Comparison of ENCODE assay signal across 9 cellular contexts in the genomic region with DNA sequence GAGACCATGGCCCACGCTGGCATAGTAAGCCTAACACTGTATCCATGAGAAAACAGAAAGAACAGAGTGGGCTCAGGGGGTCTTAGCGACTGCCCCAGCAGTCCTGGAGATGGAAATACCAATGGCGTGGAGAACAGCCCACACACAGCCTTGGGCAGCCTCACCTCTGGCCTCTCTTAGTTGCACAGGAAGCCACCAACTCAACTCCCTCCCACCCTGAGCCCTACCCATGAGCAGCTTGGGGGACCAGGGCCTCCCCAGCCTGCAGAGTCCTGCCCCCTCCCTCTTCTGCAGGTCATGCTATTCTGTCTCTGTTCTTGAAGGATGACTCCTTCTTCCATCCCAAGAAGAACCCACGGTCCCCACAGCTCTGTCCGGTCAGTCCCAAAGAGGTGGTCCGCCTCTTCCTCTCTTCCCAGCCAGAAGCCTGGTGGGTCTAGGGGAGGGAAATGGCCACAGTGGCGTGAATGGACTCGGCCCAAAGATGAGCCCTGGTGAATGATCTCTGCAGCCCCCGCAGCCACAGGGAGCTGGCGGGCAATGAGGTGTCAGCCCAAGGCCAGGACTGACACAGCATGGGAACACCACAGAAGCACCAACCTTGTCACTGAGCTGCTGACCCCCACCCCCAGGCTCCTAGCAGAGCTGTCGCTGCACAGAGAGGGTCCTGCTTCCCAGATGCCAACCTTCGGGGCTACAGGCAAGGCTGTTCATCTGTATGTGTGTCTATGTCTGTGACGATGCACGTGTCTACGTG.
"Had no signal": no experiment of that assay in that cellular context is flagged by ENCODE, and none has a peak within 500 bp of the region (broad histone marks: within the 10 kb centered on the region; RNA-seq: fewer than 3 reads in every experiment).

No MANE protein-coding gene starts in this region.

- H3K4me3 Mint-ChIP-seq: activated naive CD4-positive, alpha-beta T cell treated with anti-CD3 and anti-CD28 coated beads for 36 hours; stimulated activated naive B cell treated with anti-CD40 and anti-IgM and Interleukin-4, amounts not matched to agents 10 μg/mL and 1 μg/mL and 100 μg/mL, for 72 hours; T-helper 2 cell treated with Interferon-gamma antibody and Interleukin-4, amounts not matched to agents 5 μg/mL and 100 μg/mL, for 36 hours had no signal

- H3K9me3 Mint-ChIP-seq: activated naive CD4-positive, alpha-beta T cell treated with anti-CD3 and anti-CD28 coated beads for 36 hours; stimulated activated naive B cell treated with anti-CD40 and anti-IgM and Interleukin-4, amounts not matched to agents 10 μg/mL and 1 μg/mL and 100 μg/mL, for 72 hours; T-helper 2 cell treated with Interferon-gamma antibody and Interleukin-4, amounts not matched to agents 5 μg/mL and 100 μg/mL, for 36 hours had no signal

- H3K27ac Mint-ChIP-seq: activated naive CD4-positive, alpha-beta T cell treated with anti-CD3 and anti-CD28 coated beads for 36 hours; stimulated activated naive B cell treated with anti-CD40 and anti-IgM and Interleukin-4, amounts not matched to agents 10 μg/mL and 1 μg/mL and 100 μg/mL, for 72 hours; T-helper 2 cell treated with Interferon-gamma antibody and Interleukin-4, amounts not matched to agents 5 μg/mL and 100 μg/mL, for 36 hours had no signal

- ATAC-seq: stimulated activated naive B cell treated with anti-CD40 and anti-IgM and Interleukin-4, amounts not matched to agents 10 μg/mL and 1 μg/mL and 100 μg/mL, for 72 hours had no signal

- DNase-seq: activated CD4-positive, CD25-positive, alpha-beta regulatory T cell treated with anti-CD3 and anti-CD28 coated beads, Interleukin-2, amount 50 U/mL, for 72 hours; activated naive CD4-positive, alpha-beta T cell treated with anti-CD3 and anti-CD28 coated beads for 36 hours; activated T-cell treated with anti-CD3 and anti-CD28 coated beads for 4 hours; kidney glomerular epithelial cell; mesendoderm; nephron progenitor cell; stimulated activated CD4-positive, alpha-beta T cell treated with anti-CD3 and anti-CD28 coated beads, Interleukin-2, amount 100 ng/mL, for 48 hours; stimulated activated naive B cell treated with anti-CD40 and anti-IgM and Interleukin-4, amounts not matched to agents 10 μg/mL and 1 μg/mL and 100 μg/mL, for 72 hours had no signal

- H3K4me1 Mint-ChIP-seq: stimulated activated naive B cell treated with anti-CD40 and anti-IgM and Interleukin-4, amounts not matched to agents 10 μg/mL and 1 μg/mL and 100 μg/mL, for 72 hours had no signal
